Comparison of ENCODE assay signal across 16 cellular contexts in the genomic region with DNA sequence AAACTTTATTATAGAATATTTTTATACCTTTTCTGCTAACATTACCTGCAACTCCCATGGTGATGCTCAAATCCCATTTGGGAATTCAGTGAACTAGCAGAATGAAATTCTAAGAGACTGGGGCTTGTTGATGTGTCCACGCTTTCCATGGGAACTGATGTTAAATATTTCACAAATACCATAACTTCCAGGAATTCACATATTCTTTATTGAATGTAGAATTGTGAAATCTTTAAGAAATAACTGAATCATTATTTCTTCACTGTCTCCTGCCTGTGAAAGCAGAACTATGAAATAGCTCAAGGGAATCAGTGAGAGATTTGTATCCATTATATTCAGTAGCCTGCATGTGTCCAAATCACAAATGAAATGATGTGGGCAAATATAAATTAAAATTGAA.
"Had no signal": no experiment of that assay in that cellular context is flagged by ENCODE, and none has a peak within 500 bp of the region (broad histone marks: within the 10 kb centered on the region; RNA-seq: fewer than 3 reads in every experiment).

No MANE protein-coding gene starts in this region.

- H3K27me3 ChIP-seq: cardiac muscle cell, esophagus squamous epithelium, suprapubic skin, upper lobe of left lung had no signal

- H3K9me3 Mint-ChIP-seq: activated naive CD8-positive, alpha-beta T cell treated with anti-CD3 and anti-CD28 coated beads for 36 hours; T-helper 2 cell treated with Interferon-gamma antibody and Interleukin-4, amounts not matched to agents 5 μg/mL and 100 μg/mL, for 36 hours had no signal

- DNase-seq: activated CD4-positive, alpha-beta T cell treated with anti-CD3 and anti-CD28 coated beads, Interleukin-2, amount 50 U/mL, for 48 hours; activated CD4-positive, CD25-positive, alpha-beta regulatory T cell treated with anti-CD3 and anti-CD28 coated beads, Interleukin-2, amount 50 U/mL, for 72 hours; activated gamma-delta T cell; activated naive CD8-positive, alpha-beta T cell treated with anti-CD3 and anti-CD28 coated beads for 36 hours; activated T-cell treated with anti-CD3 and anti-CD28 coated beads, Interleukin-2, amount 50 U/mL, for 48 hours; aorta; esophagus squamous epithelium; foreskin melanocyte; stimulated activated CD4-positive, alpha-beta T cell treated with anti-CD3 and anti-CD28 coated beads, Interleukin-2, amount 100 ng/mL, for 48 hours; stimulated activated naive CD4-positive, alpha-beta T cell treated with Interleukin-2 at 50 U/mL for 16 hours; upper lobe of left lung had no signal

- H3K4me3 ChIP-seq: cardiac muscle cell, esophagus squamous epithelium, suprapubic skin, upper lobe of left lung had no signal

- FAIRE-seq: colon, keratinocyte had no signal

- H3K4me3 Mint-ChIP-seq: activated naive CD8-positive, alpha-beta T cell treated with anti-CD3 and anti-CD28 coated beads for 36 hours; T-helper 2 cell treated with Interferon-gamma antibody and Interleukin-4, amounts not matched to agents 5 μg/mL and 100 μg/mL, for 36 hours had no signal

- H3K36me3 ChIP-seq: cardiac muscle cell, esophagus squamous epithelium, suprapubic skin, upper lobe of left lung had no signal

- H3K36me3 Mint-ChIP-seq: activated naive CD8-positive, alpha-beta T cell treated with anti-CD3 and anti-CD28 coated beads for 36 hours had no signal
